ENCODE assay signal across 1 cellular context in the genomic region with DNA sequence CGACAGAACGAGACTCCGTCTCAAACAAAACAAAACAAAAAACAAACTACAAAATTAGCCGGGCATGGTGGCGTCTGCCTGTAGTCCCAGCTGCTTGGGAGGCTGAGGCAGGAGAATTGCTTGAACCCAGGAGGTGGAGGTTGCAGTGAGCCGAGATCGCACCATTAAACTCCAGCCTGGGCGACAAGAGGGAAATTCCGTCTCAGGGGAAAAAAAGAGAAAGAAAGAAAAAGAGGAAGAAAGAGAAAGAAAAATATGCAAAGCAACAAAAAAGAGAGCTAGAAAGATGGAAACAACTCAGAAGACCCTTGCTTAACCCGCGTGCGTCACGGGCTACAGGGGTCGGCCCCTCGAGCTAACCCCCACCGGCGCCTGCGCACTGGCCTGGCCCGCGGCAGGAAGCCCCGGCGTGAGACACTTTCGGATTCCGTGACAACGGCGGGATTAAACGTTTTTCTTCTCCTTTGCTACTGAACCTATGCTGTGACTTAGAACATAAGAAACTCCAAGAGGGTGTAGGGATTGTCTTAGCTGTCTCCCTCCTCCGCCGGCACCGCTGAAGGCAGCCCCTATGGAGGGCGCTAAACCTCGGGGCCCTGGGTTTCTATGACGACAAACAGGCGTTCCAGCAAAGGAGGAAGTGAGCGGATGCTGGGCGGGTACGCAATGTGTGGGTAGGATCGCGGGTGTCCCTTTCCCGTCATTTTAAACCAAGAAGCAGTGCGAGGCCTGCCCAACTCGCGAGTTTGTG.
A peak's percentile ranks its signal among the peaks of the same experiment; 100 is the strongest.
TF ChIP-seq lines count a peak whose summit lies in the region.

A gene with protein sequence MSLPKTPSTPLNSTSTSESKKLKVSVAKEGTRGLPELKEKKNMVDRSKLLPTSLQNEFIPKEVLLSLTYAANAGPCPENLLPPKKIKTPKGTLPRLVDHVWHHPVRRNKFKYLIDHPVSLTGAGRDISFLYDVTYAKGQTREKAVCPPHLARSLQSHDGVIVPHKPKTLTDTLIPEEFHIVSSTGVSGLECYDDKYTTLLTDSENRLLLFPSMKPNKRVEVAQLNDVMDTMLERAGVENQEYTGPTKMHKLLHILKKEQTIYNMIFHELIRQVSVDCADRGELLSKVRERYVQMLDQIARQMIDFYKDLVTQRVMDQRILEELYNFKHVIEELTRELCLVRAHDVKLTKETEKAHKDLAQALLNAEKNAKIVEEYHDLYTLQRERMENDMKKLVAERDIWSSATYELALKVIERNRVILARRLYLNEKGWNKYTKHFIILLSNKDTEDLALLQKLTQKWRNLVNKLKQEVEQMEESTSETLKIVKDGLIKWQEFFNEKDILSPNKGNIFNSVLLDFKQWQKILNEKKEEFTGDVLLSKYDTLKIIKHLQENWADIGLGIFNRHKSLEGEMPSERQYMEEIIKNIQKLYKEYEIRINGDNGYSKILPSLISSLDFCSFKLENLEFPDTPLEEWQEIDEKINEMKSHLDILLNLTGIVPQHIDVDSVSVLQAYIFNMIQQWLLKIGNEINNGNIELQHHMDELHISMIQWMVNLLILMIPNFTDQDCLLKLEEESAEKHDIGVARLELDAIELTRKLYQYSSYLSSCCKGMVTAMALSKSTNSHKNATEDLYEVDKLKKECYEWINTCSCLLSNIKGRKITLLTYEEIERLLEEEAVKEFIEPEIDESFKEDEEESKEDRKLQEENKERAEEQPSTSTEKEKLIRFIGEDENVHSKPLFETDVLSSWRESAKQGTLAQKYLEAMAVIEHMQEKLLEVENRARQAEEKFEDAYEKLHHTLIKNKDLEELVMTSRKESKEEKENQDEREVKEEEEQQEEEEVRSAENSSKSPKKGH (plus strand): TSS at position 630 of the 751 bp plus-strand sequence. CDS start 539 bp downstream, outside the sequence.

TF ChIP-seq in GM12878, 131 proteins besides CTCF, POLR2A, EP300 and RAD21 (continued from another document and continues in another):
- TF ChIP-seq TBL1XR1 (IDR thresholded peaks at IDR 0.05; ENCODE audit: low read depth, low read length), result no peak
- no peak for TF ChIP-seq KDM1A (IDR thresholded peaks at IDR 0.05; ENCODE audit: borderline replicate concordance)
- TF ChIP-seq GATAD2B (conservative IDR thresholded peaks at IDR 0.05; ENCODE audit: low read depth), result peak; percentile 65; the same call in 1 of the 2 replicates
- peak; percentile 92 for TF ChIP-seq IRF5 (IDR thresholded peaks at IDR 0.05; ENCODE audit: borderline replicate concordance)
- no peak for TF ChIP-seq ZNF24 (IDR thresholded peaks at IDR 0.05)
- no peak for TF ChIP-seq RFX5 (IDR thresholded peaks at IDR 0.05; ENCODE audit: low read depth, low read length)
- TF ChIP-seq NR2C1 (IDR thresholded peaks at IDR 0.05), result peak; percentile 79
- TF ChIP-seq TCF7 (IDR thresholded peaks at IDR 0.05; ENCODE audit: borderline replicate concordance), result no peak
- TF ChIP-seq POU2F2 (IDR thresholded peaks at IDR 0.05; ENCODE audit: borderline replicate concordance, low read depth, low read length), result peak; percentile 54; the same call in 1 of the 3 replicates
- no peak for TF ChIP-seq SREBF1 (IDR thresholded peaks at IDR 0.05; ENCODE audit: low read length)
- no peak for TF ChIP-seq HDAC2 (IDR thresholded peaks at IDR 0.05)
- TF ChIP-seq HDGF (IDR thresholded peaks at IDR 0.05), result peak; percentile 80
- no peak for TF ChIP-seq MEF2A (IDR thresholded peaks at IDR 0.05; ENCODE audit: insufficient read depth, low read depth, low read length)
- no peak for TF ChIP-seq TCF3 (IDR thresholded peaks at IDR 0.05; ENCODE audit: borderline replicate concordance, insufficient read depth, low read depth, low read length)
- TF ChIP-seq CREB1 (IDR thresholded peaks at IDR 0.05; ENCODE audit: low read depth), result peak; percentile 93
- TF ChIP-seq EZH2 (IDR thresholded peaks at IDR 0.05; ENCODE audit: borderline replicate concordance, control insufficient read depth, low read depth, low read length), result no peak
- peak; percentile 21 for TF ChIP-seq MEF2B (IDR thresholded peaks at IDR 0.05; ENCODE audit: partially characterized antibody, poor library complexity, severe bottlenecking)
- no peak for TF ChIP-seq CEBPZ (IDR thresholded peaks at IDR 0.05; ENCODE audit: low read depth, low read length)
- peak; percentile 90 for TF ChIP-seq NBN (IDR thresholded peaks at IDR 0.05)
- TF ChIP-seq ZNF274 (IDR thresholded peaks at IDR 0.05; ENCODE audit: insufficient read depth, insufficient read length), result no peak
- peak; percentile 63; the same call in 1 of the 2 replicates for TF ChIP-seq ZBTB40 (IDR thresholded peaks at IDR 0.05; ENCODE audit: borderline replicate concordance)
- no peak for TF ChIP-seq CHD1 (IDR thresholded peaks at IDR 0.05; ENCODE audit: low read depth, low read length)
- TF ChIP-seq CHD4 (IDR thresholded peaks at IDR 0.05), result no peak
- peak; percentile 95 for TF ChIP-seq SIN3A (IDR thresholded peaks at IDR 0.05; ENCODE audit: low read depth, low read length)
- TF ChIP-seq SPI1 (IDR thresholded peaks at IDR 0.05; ENCODE audit: borderline replicate concordance, insufficient read depth, low read depth, low read length), result peak; percentile 95
- no peak for TF ChIP-seq SREBF2 (IDR thresholded peaks at IDR 0.05; ENCODE audit: low read length)
- TF ChIP-seq JUNB (IDR thresholded peaks at IDR 0.05), result no peak
- no peak for TF ChIP-seq ETV6 (conservative IDR thresholded peaks at IDR 0.05 in 1 of 2, IDR thresholded peaks at IDR 0.05 in 1 of 2; ENCODE audit: borderline replicate concordance in 1 of 2, low read depth in 1 of 2)
- peak; percentile 70; the same call in 1 of the 2 replicates for TF ChIP-seq LARP7 (IDR thresholded peaks at IDR 0.05)
- no peak for TF ChIP-seq HSF1 (IDR thresholded peaks at IDR 0.05; ENCODE audit: low read depth, low read length)
- TF ChIP-seq, protein P1, sequence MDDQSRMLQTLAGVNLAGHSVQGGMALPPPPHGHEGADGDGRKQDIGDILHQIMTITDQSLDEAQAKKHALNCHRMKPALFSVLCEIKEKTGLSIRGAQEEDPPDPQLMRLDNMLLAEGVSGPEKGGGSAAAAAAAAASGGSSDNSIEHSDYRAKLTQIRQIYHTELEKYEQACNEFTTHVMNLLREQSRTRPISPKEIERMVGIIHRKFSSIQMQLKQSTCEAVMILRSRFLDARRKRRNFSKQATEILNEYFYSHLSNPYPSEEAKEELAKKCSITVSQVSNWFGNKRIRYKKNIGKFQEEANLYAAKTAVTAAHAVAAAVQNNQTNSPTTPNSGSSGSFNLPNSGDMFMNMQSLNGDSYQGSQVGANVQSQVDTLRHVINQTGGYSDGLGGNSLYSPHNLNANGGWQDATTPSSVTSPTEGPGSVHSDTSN (IDR thresholded peaks at IDR 0.05; ENCODE audit: insufficient replicate concordance, low read depth, low read length), result no peak
- TF ChIP-seq, protein P2, sequence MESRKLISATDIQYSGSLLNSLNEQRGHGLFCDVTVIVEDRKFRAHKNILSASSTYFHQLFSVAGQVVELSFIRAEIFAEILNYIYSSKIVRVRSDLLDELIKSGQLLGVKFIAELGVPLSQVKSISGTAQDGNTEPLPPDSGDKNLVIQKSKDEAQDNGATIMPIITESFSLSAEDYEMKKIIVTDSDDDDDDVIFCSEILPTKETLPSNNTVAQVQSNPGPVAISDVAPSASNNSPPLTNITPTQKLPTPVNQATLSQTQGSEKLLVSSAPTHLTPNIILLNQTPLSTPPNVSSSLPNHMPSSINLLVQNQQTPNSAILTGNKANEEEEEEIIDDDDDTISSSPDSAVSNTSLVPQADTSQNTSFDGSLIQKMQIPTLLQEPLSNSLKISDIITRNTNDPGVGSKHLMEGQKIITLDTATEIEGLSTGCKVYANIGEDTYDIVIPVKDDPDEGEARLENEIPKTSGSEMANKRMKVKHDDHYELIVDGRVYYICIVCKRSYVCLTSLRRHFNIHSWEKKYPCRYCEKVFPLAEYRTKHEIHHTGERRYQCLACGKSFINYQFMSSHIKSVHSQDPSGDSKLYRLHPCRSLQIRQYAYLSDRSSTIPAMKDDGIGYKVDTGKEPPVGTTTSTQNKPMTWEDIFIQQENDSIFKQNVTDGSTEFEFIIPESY (IDR thresholded peaks at IDR 0.05), result no peak
- peak; percentile 58 for TF ChIP-seq SMAD1 (IDR thresholded peaks at IDR 0.05; ENCODE audit: low read depth, partially characterized antibody)
- no peak for TF ChIP-seq MYC (IDR thresholded peaks at IDR 0.05; ENCODE audit: insufficient read depth, insufficient read length, insufficient replicate concordance, low read length, severe bottlenecking)
- TF ChIP-seq RAD51 (IDR thresholded peaks at IDR 0.05), result peak; percentile 56; the same call in 1 of the 2 replicates
- peak; percentile 70 for TF ChIP-seq CHD2 (IDR thresholded peaks at IDR 0.05; ENCODE audit: borderline replicate concordance, low read depth, low read length)
- no peak for TF ChIP-seq ZNF384 (IDR thresholded peaks at IDR 0.05; ENCODE audit: borderline replicate concordance, low read depth, low read length)
- TF ChIP-seq NKRF (conservative IDR thresholded peaks at IDR 0.05), result peak; percentile 97
